ENCODE assay signal across 29 cellular contexts in genomic region chr14:55963295-55963694, GRCh38.
"Had no signal": no experiment of that assay in that cellular context is flagged by ENCODE, and none has a peak within 500 bp of the region (broad histone marks: within the 10 kb centered on the region; RNA-seq: fewer than 3 reads in every experiment).

No MANE protein-coding gene starts in this region.

- H3K36me3 Mint-ChIP-seq: activated CD8-positive, alpha-beta memory T cell treated with anti-CD3 and anti-CD28 coated beads, Interleukin-2, amount 10 ng/mL, durations not matched to agents 7 days and 5 days; activated naive CD4-positive, alpha-beta T cell treated with anti-CD3 and anti-CD28 coated beads, Interleukin-2, amount 50 U/mL, for 24 hours; brain; T-cell; WTC11 had no signal

- H3K4me3 Mint-ChIP-seq: activated CD8-positive, alpha-beta memory T cell treated with anti-CD3 and anti-CD28 coated beads, Interleukin-2, amount 10 ng/mL, durations not matched to agents 7 days and 5 days; activated naive CD4-positive, alpha-beta T cell treated with anti-CD3 and anti-CD28 coated beads, Interleukin-2, amount 50 U/mL, for 24 hours; activated naive CD8-positive, alpha-beta T cell treated with anti-CD3 and anti-CD28 coated beads, Interleukin-2, amount 50 U/mL, for 24 hours; activated T-cell treated with anti-CD3 and anti-CD28 coated beads, Interleukin-2, amount 50 U/mL, for 24 hours; activated T-helper 1 cell treated with anti-CD3 and anti-CD28 coated beads, Interleukin-12 subunit alpha, Interleukin-12 subunit beta, Interleukin-2, Interleukin-4 antibody, amounts not matched to agents 30 ng/mL and 10 ng/mL and 1 ng/mL, durations not matched to agents 14 hours and 24 hours and 36 hours; brain; T-cell; WTC11 had no signal

- H3K9me3 Mint-ChIP-seq: activated naive CD4-positive, alpha-beta T cell treated with anti-CD3 and anti-CD28 coated beads, Interleukin-2, amount 50 U/mL, for 24 hours; activated naive CD8-positive, alpha-beta T cell treated with anti-CD3 and anti-CD28 coated beads, Interleukin-2, amount 50 U/mL, for 24 hours; activated T-cell treated with anti-CD3 and anti-CD28 coated beads, Interleukin-2, amount 50 U/mL, for 24 hours; activated T-helper 1 cell treated with anti-CD3 and anti-CD28 coated beads, Interleukin-12 subunit alpha, Interleukin-12 subunit beta, Interleukin-2, Interleukin-4 antibody, amounts not matched to agents 30 ng/mL and 10 ng/mL and 1 ng/mL, durations not matched to agents 14 hours and 24 hours and 36 hours; brain; T-cell; WTC11 had no signal

- H3K9me3 ChIP-seq: SJSA1 had no signal

- H3K27me3 Mint-ChIP-seq: T-cell had no signal

- FAIRE-seq: astrocyte had no signal

- H3K27ac Mint-ChIP-seq: activated CD8-positive, alpha-beta memory T cell treated with anti-CD3 and anti-CD28 coated beads, Interleukin-2, amount 10 ng/mL, durations not matched to agents 7 days and 5 days; activated naive CD4-positive, alpha-beta T cell treated with anti-CD3 and anti-CD28 coated beads, Interleukin-2, amount 50 U/mL, for 24 hours; activated naive CD8-positive, alpha-beta T cell treated with anti-CD3 and anti-CD28 coated beads, Interleukin-2, amount 50 U/mL, for 24 hours; activated T-cell treated with anti-CD3 and anti-CD28 coated beads, Interleukin-2, amount 50 U/mL, for 24 hours; activated T-helper 1 cell treated with anti-CD3 and anti-CD28 coated beads, Interleukin-12 subunit alpha, Interleukin-12 subunit beta, Interleukin-2, Interleukin-4 antibody, amounts not matched to agents 30 ng/mL and 10 ng/mL and 1 ng/mL, durations not matched to agents 14 hours and 24 hours and 36 hours; T-cell; WTC11 had no signal

- ATAC-seq: activated CD8-positive, alpha-beta memory T cell treated with anti-CD3 and anti-CD28 coated beads, Interleukin-2, amount 10 ng/mL, durations not matched to agents 7 days and 5 days; activated naive CD8-positive, alpha-beta T cell treated with anti-CD3 and anti-CD28 coated beads, Interleukin-2, amount 50 U/mL, for 24 hours; Panc1; T-cell; WTC11 had no signal

- H3K4me1 Mint-ChIP-seq: activated CD8-positive, alpha-beta memory T cell treated with anti-CD3 and anti-CD28 coated beads, Interleukin-2, amount 10 ng/mL, durations not matched to agents 7 days and 5 days; activated naive CD4-positive, alpha-beta T cell treated with anti-CD3 and anti-CD28 coated beads, Interleukin-2, amount 50 U/mL, for 24 hours; activated naive CD8-positive, alpha-beta T cell treated with anti-CD3 and anti-CD28 coated beads, Interleukin-2, amount 50 U/mL, for 24 hours; T-cell had no signal

- H3K27ac ChIP-seq: cardiac muscle cell, SJSA1 had no signal

- H3K4me3 ChIP-seq: cardiac muscle cell, SJSA1 had no signal

- DNase-seq: activated CD4-positive, alpha-beta T cell treated with anti-CD3 and anti-CD28 coated beads for 48 hours; activated CD4-positive, alpha-beta T cell treated with anti-CD3 and anti-CD28 coated beads, Interleukin-2, amount 50 U/mL, for 4 hours; activated CD4-positive, CD25-positive, alpha-beta regulatory T cell treated with anti-CD3 and anti-CD28 coated beads, Interleukin-2, amount 50 U/mL, for 72 hours; activated CD8-positive, alpha-beta memory T cell treated with anti-CD3 and anti-CD28 coated beads, Interleukin-2, amount 10 ng/mL, durations not matched to agents 7 days and 5 days; activated effector memory CD4-positive, alpha-beta T cell treated with Interleukin-2 at 50 U/mL for 16 hours; activated naive CD4-positive, alpha-beta T cell; activated naive CD8-positive, alpha-beta T cell treated with anti-CD3 and anti-CD28 coated beads, Interleukin-2, amount 50 U/mL, for 24 hours; activated T-cell treated with anti-CD3 and anti-CD28 coated beads, Interleukin-2, amount 50 U/mL, for 24 hours; amygdala; KG1; NCI-H1048; NCI-H146; NCI-H187 treated with DMSO at 0.1 percent for 48 hours; NCI-H2227 treated with DMSO at 0.1 percent for 48 hours; NCI-H446 treated with DMSO at 0.1 percent for 48 hours; NCI-H524 treated with DMSO at 0.1 percent for 48 hours; NCI-H774; SHP77; T-cell; T-helper 2 cell; T1000 had no signal

- H3K27me3 ChIP-seq: cardiac muscle cell, SJSA1 had no signal

- H3K36me3 ChIP-seq: cardiac muscle cell, SJSA1 had no signal

- H3K4me1 ChIP-seq: SJSA1 had no signal
